ENCODE assay signal across 10 cellular contexts in genomic region chr2:132668189-132668833, GRCh38. TPM values are rescaled to one million over a fixed set of nuclear protein-coding genes. Genes with fewer than 3 reads are reported as not detected.
A peak's percentile ranks its signal among the peaks of the same experiment; 100 is the strongest.
DNase-seq lines count a peak whose midpoint lies in the region; ATAC-seq, FAIRE-seq and TF ChIP-seq lines count a peak whose summit lies in the region.
"Had no signal": no experiment of that assay in that cellular context is flagged by ENCODE, and none has a peak within 500 bp of the region (broad histone marks: within the 10 kb centered on the region; RNA-seq: fewer than 3 reads in every experiment).

No MANE protein-coding gene starts in this region.

- CTCF ChIA-PET in endothelial cell of umbilical vein (lab: Charles Lee), result interaction anchor here (0.5 to 4.6 kb wide), 10 partner anchors 10 to 1176 kb away, joined by 3 to 28 read pairs (median 8); no protein-coding TSS in a partner anchor

- H3K9me3 ChIP-seq in endothelial cell of umbilical vein (replicated peaks; ENCODE audit: control insufficient read depth, insufficient read depth, low read length), result no peaks in the 10 kb centered on the region
- no peaks in the 10 kb centered on the region for H3K9me3 ChIP-seq in osteoblast (ENCODE audit: low read depth, low read length)

- TF ChIP-seq CTCF in GM06990 (IDR thresholded peaks at IDR 0.05; ENCODE audit: insufficient read depth, low read length, poor library complexity, severe bottlenecking), result peak; percentile 13
- peak; percentile 31 to 61 for TF ChIP-seq CTCF in endothelial cell of umbilical vein (IDR thresholded peaks at IDR 0.05; ENCODE audit: extremely low read depth in 1 of 2, insufficient read depth in 1 of 2, low read depth in 1 of 2, low read length in 2 of 2)
- TF ChIP-seq CTCF in osteoblast (IDR thresholded peaks at IDR 0.05; ENCODE audit: extremely low read depth, low read depth, low read length), result no peak
- no peak for TF ChIP-seq CTCF in GM13977 (IDR thresholded peaks at IDR 0.05; ENCODE audit: extremely low read depth, insufficient read depth, missing control alignments)

- H3K4me2 ChIP-seq in endothelial cell of umbilical vein (ENCODE audit: insufficient read depth, low read length), result peak overlapping the region; percentile 76
- H3K4me2 ChIP-seq in osteoblast (ENCODE audit: insufficient read depth, low read length), result peak overlapping the region; percentile 90

- in situ Hi-C loops in GM13977 (cut with MboI; ENCODE audit: low pct_unique_long_range_greater_than_20kb, low sequenced_read_pairs, unreplicated experiment), result no loop called here

- H3K27ac ChIP-seq in endothelial cell of umbilical vein (ENCODE audit: insufficient read depth, low read depth, low read length) (no peak overlapping the region), osteoblast (ENCODE audit: low read depth, low read length) (no peak overlapping the region)

- no peak for ATAC-seq in GM18502 (IDR thresholded peaks at IDR 0.05; ENCODE audit: poor library complexity, unreplicated experiment)
- no peak for ATAC-seq in HG03571 (IDR thresholded peaks at IDR 0.05; ENCODE audit: unreplicated experiment)
- ATAC-seq in left cardiac atrium, result no peak
- ATAC-seq: activated T-cell treated with anti-CD3 and anti-CD28 coated beads, Interleukin-2, amount 50 U/mL, for 4 hours had no signal

- POLR2A ChIA-PET in endothelial cell of umbilical vein (lab: Charles Lee), result interaction anchor here (0.6 kb wide), 1 partner anchor 104 kb away, joined by 5 read pairs; no protein-coding TSS in a partner anchor

- peak; percentile 43 for FAIRE-seq in endothelial cell of umbilical vein (lab: Jason Lieb, UNC)

- H3K9ac ChIP-seq in endothelial cell of umbilical vein (replicated peaks; ENCODE audit: extremely low read depth, insufficient read depth, low read length), result peak overlapping the region; percentile 25

- H2AFZ ChIP-seq in endothelial cell of umbilical vein (ENCODE audit: low read depth, low read length) (no peak overlapping the region), osteoblast (ENCODE audit: low read length) (no peak overlapping the region)

- intact Hi-C loops in endothelial cell of umbilical vein (cut with micrococcal nuclease) (loop anchor here (1.0 kb wide), 1 partner anchor 503 kb away; no protein-coding TSS in a partner anchor), left cardiac atrium (cut with DNase I) (loop anchor here in 1 of 2 donors (10.0 kb wide), 1 partner anchor 506 kb away; no protein-coding TSS in a partner anchor)

- H3K27me3 ChIP-seq in GM06990 (replicated peaks; ENCODE audit: control insufficient read depth, insufficient read depth, low read length) (no peaks in the 10 kb centered on the region; the same call in 1 of the 2 replicates), endothelial cell of umbilical vein (ENCODE audit: control insufficient read depth in 2 of 2, insufficient read depth in 2 of 2, low read length in 2 of 2) (no peaks in the 10 kb centered on the region), osteoblast (ENCODE audit: insufficient read depth, low read length) (peaks cover 7% of the 10 kb centered on the region)

- no TSS peak for BruUV-seq in endothelial cell of umbilical vein (replicated peaks; lab: Mats Ljungman, UMichigan)

- H3K79me2 ChIP-seq in endothelial cell of umbilical vein (ENCODE audit: control insufficient read depth, insufficient read depth, low read length) (peaks cover 10% of the 10 kb centered on the region), osteoblast (ENCODE audit: insufficient read depth, low read length) (no peaks in the 10 kb centered on the region)

- DNase-seq in GM06990 (ENCODE audit: extremely low read depth, insufficient read length) (no peak), NCI-H2227 (lab: John Stamatoyannopoulos, UW; ENCODE audit: unreplicated experiment) (peak; percentile 89), endothelial cell of umbilical vein (ENCODE audit: low read depth, low spot score) (peak; percentile 45), osteoblast (ENCODE audit: insufficient read length, low spot score, missing footprints) (no peak), GM13977 (ENCODE audit: low spot score) (no peak), left cardiac atrium (no peak)
- DNase-seq: activated T-cell treated with anti-CD3 and anti-CD28 coated beads, Interleukin-2, amount 50 U/mL, for 4 hours had no signal

- H3K36me3 ChIP-seq in GM06990 (ENCODE audit: control insufficient read depth, insufficient read depth, low read length), result no peaks in the 10 kb centered on the region
- H3K36me3 ChIP-seq in endothelial cell of umbilical vein (ENCODE audit: control insufficient read depth in 2 of 2, extremely low read depth in 1 of 2, insufficient read depth in 2 of 2, low read length in 2 of 2), result no peaks in the 10 kb centered on the region
- H3K36me3 ChIP-seq in osteoblast (ENCODE audit: insufficient read depth, low read length), result no peaks in the 10 kb centered on the region

- H3K4me3 ChIP-seq in GM06990 (replicated peaks; ENCODE audit: low read depth, low read length) (no peak overlapping the region), endothelial cell of umbilical vein (replicated peaks in 1 of 3; ENCODE audit: insufficient read depth in 1 of 3, low read depth in 1 of 3, low read length in 3 of 3) (peak overlapping the region in 2 of 3 experiments; percentile 55 to 75), osteoblast (ENCODE audit: insufficient read depth, low read length) (peak overlapping the region; percentile 71)

- TF ChIP-seq POLR2A in endothelial cell of umbilical vein (IDR thresholded peaks at IDR 0.05; ENCODE audit: low read depth, low read length), result no peak

- H3K4me1 ChIP-seq in endothelial cell of umbilical vein (ENCODE audit: control insufficient read depth, extremely low read depth, insufficient read depth, low read length) (peaks cover 30% of the 10 kb centered on the region), osteoblast (ENCODE audit: insufficient read depth, low read length) (peaks cover 15% of the 10 kb centered on the region)

- H4K20me1 ChIP-seq in endothelial cell of umbilical vein (replicated peaks; ENCODE audit: control insufficient read depth, extremely low read depth, insufficient read depth, low read length) (no peaks in the 10 kb centered on the region), osteoblast (ENCODE audit: insufficient read depth, low read length) (no peaks in the 10 kb centered on the region)

- dilution Hi-C loops in endothelial cell of umbilical vein (cut with MboI; ENCODE audit: extremely low pct_ligation_motif_present, low sequenced_read_pairs), result no loop called here

- no peaks in the 10 kb centered on the region for H3K9me1 ChIP-seq in endothelial cell of umbilical vein (replicated peaks; ENCODE audit: control insufficient read depth, extremely low read depth, insufficient read depth, low read length)

TF ChIP-seq in endothelial cell of umbilical vein, 7 proteins besides CTCF, POLR2A, EP300 and RAD21:
- TF ChIP-seq POLR2AphosphoS5 (IDR thresholded peaks at IDR 0.05; ENCODE audit: insufficient read depth, low read depth, low read length), result peak; percentile 46
- no peak for TF ChIP-seq GATA2 (IDR thresholded peaks at IDR 0.05; ENCODE audit: insufficient read depth, insufficient read length, low read depth, low read length)

RNA-seq across cellular contexts. Expression of gene LYPD1, which starts 1.7 kb away (rescaled TPM):
- total RNA-seq in endothelial cell of umbilical vein (59.0 and 76.6 TPM in 2 replicates), osteoblast (2.5 and 5.9 TPM in 2 replicates), left cardiac atrium (under 1 TPM; 0.34 to 0.35 TPM)
- 105 and 121 TPM in 2 replicates for polyA plus RNA-seq in endothelial cell of umbilical vein
- polyA plus RNA-seq in endothelial cell of umbilical vein (2011; cell fraction: cytosol; rRNA removed), result 122 and 125 TPM in 2 replicates
- polyA plus RNA-seq in endothelial cell of umbilical vein (2011; cell fraction: nucleus; rRNA removed), result 52.4 and 59.6 TPM in 2 replicates
- polyA plus RNA-seq in endothelial cell of umbilical vein (2012), result 17.8 and 39.9 TPM in 2 replicates
- polyA minus RNA-seq in endothelial cell of umbilical vein, result 94.0 and 100 TPM in 2 replicates
- not detected for polyA minus RNA-seq in endothelial cell of umbilical vein (2011; cell fraction: cytosol; rRNA and poly(A)+ RNA removed)
- 18.0 and 20.8 TPM in 2 replicates for polyA minus RNA-seq in endothelial cell of umbilical vein (2011; cell fraction: nucleus; rRNA and poly(A)+ RNA removed)
- total RNA-seq: activated T-cell treated with anti-CD3 and anti-CD28 coated beads, Interleukin-2, amount 50 U/mL, for 4 hours; natural killer cell treated with Interleukin-12 subunit alpha and Interleukin-12 subunit beta and Interleukin-15 and Interleukin-18, amount 100 ng/mL, for 72 hours had no signal

Comparison
In these comparisons a context has a peak if more than half of its experiments do, and no peak if none do; other contexts are left out.
1. DNase-seq: peak in NCI-H2227 (single experiment) and endothelial cell of umbilical vein (single experiment); none in GM06990 (single experiment), osteoblast (single experiment), GM13977 (single experiment) and left cardiac atrium (single experiment).
2. CTCF ChIP-seq: peak in GM06990 (single experiment) and endothelial cell of umbilical vein (2 of 2); none in osteoblast (single experiment) and GM13977 (single experiment).